8 cellular contexts compared by ENCODE assay signal in the genomic region with DNA sequence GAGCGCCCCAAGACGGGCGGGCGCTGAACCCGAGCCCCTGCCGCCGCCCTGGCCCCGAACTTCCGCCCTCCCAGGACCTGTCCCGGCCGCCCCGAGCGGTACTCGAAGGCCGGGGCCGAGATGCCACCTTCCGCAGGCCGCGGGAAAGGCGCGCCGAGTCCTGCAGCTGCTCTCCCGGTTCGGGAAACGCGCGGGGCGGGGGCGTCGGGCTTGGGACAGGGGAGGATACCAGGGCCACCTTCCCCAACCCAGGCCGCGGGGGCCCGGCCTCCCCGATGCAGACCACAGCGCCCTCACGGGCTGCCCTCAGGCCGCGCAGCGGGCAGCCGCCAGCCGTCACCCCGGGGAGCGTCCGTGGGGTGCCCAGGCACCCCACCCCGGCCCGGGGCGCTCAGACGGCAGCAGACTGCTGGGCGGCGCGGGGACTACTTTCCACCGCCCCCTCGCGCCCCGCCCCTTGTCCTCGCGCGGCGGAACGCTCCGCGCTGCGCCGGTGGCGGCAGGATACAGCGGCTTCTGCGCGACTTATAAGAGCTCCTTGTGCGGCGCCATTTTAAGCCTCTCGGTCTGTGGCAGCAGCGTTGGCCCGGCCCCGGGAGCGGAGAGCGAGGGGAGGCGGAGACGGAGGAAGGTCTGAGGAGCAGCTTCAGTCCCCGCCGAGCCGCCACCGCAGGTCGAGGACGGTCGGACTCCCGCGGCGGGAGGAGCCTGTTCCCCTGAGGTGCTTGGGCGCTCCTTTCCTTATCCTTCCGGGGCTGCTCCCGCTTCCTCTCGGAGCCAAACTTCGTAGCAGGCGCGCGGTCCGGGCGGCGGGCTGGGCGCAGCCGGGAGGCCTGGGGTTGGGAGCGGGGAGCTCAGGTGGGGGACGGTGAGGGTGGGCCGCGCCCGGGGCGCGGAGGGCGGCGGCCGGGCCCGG. TPM values are rescaled to one million over a fixed set of nuclear protein-coding genes. Genes with fewer than 3 reads are reported as not detected.
DNase-seq lines count a peak whose midpoint lies in the region; ATAC-seq and TF ChIP-seq lines count a peak whose summit lies in the region.

A gene (plus strand): TSS at position 556 of the 916 bp plus-strand sequence. CDS start 24,564 bp downstream, outside the sequence.

- peak; percentile 80 for DNase-seq in GM12864 (ENCODE audit: low read depth)
- DNase-seq in NCI-H1092 (lab: John Stamatoyannopoulos, UW) = peak; percentile 81
- DNase-seq in T-cell = peak; percentile 80 to 93 (median 89)
- DNase-seq in adrenal gland = peak; percentile 91 to 97 (median 94)
- DNase-seq in heart right ventricle = peak; percentile 93 to 95
- DNase-seq in posterior vena cava (ENCODE audit: low spot score) = peak; percentile 98
- peak; percentile 96 for DNase-seq in upper lobe of right lung

- ATAC-seq in HG02588 (IDR thresholded peaks at IDR 0.05; ENCODE audit: unreplicated experiment) = peak; percentile 76
- ATAC-seq in T-cell (replicated peaks in 1 of 4) = peak; percentile 81 to 85 (median 84)
- ATAC-seq in heart right ventricle = peak; percentile 87 to 98 (median 93)
- peak; percentile 96 for ATAC-seq in upper lobe of right lung

- H3K36me3 ChIP-seq in adrenal gland (replicated peaks in 1 of 2) (no peaks in the 10 kb centered on the region), heart right ventricle (no peaks in the 10 kb centered on the region), upper lobe of right lung (no peaks in the 10 kb centered on the region)

- H3K27ac ChIP-seq in adrenal gland = peak within 1 kb of the TSS; percentile 88 to 99 (median 96)
- H3K27ac ChIP-seq in heart right ventricle = peak within 1 kb of the TSS; percentile 89 to 99 (median 98)
- peak within 1 kb of the TSS; percentile 97 for H3K27ac ChIP-seq in upper lobe of right lung

- peak; percentile 99 for TF ChIP-seq POLR2A in adrenal gland (IDR thresholded peaks at IDR 0.05)

- peak within 1 kb of the TSS; percentile 86 to 95 (median 95) for H3K4me3 Mint-ChIP-seq in T-cell

- POLR2A ChIA-PET in T-cell (lab: Charles Lee) = interaction anchor here (0.6 to 2.0 kb wide), 11 partner anchors 9 to 804 kb away, joined by 3 to 17 read pairs (median 4); no protein-coding TSS in a partner anchor

- no peaks in the 10 kb centered on the region for H3K9me3 ChIP-seq in adrenal gland (replicated peaks in 1 of 3)
- no peaks in the 10 kb centered on the region for H3K9me3 ChIP-seq in heart right ventricle
- H3K9me3 ChIP-seq in upper lobe of right lung = no peaks in the 10 kb centered on the region

- H3K4me3 ChIP-seq in GM12864 (ENCODE audit: low read depth, low read length) (peak within 1 kb of the TSS; percentile 100), adrenal gland (peak within 1 kb of the TSS; percentile 85 to 99 (median 96)), heart right ventricle (peak within 1 kb of the TSS; percentile 63 to 96 (median 80)), upper lobe of right lung (peak within 1 kb of the TSS; percentile 78)

- H3K27me3 ChIP-seq in adrenal gland (no peaks in the 10 kb centered on the region), heart right ventricle (no peaks in the 10 kb centered on the region), upper lobe of right lung (no peaks in the 10 kb centered on the region)

- intact Hi-C loops in adrenal gland (cut with DNase I) (loop anchor here in 1 of 2 donors (10.0 kb wide), 1 partner anchor 614 kb away; no protein-coding TSS in a partner anchor), heart right ventricle (cut with DNase I) (loop anchor here in 7 of 10 donors (1.0 to 10.0 kb wide), 13 partner anchors 82 to 874 kb away; no protein-coding TSS in a partner anchor), posterior vena cava (cut with DNase I) (no loop called here), upper lobe of right lung (cut with DNase I) (no loop called here)

- peaks cover 35 to 49% (median 39%) of the 10 kb centered on the region in 3 donors for H3K4me1 Mint-ChIP-seq in T-cell

- peak within 1 kb of the TSS; percentile 92 to 94 for H3K27ac Mint-ChIP-seq in T-cell

- H3K36me3 Mint-ChIP-seq in T-cell = no peaks in the 10 kb centered on the region

- 0 to 2% (median 1%) methylated on average over 20 to 112 of the region's 112 CpGs; no CpG with 5 or more reads in 1 of the 4 donors for whole genome bisulfite sequencing in adrenal gland, 4 donors
- WGBS in heart right ventricle, 2 donors = 0% methylated on average over 97 to 112 of the region's 112 CpGs

- H3K9me3 Mint-ChIP-seq in T-cell = no peaks in the 10 kb centered on the region

- H3K27me3 Mint-ChIP-seq in T-cell = no peaks in the 10 kb centered on the region

- TF ChIP-seq CTCF in GM12864 (IDR thresholded peaks at IDR 0.05; ENCODE audit: low read depth, low read length, missing control alignments) (no peak), adrenal gland (IDR thresholded peaks at IDR 0.05) (peak in 2 of 6 experiments; percentile 17 to 23), heart right ventricle (IDR thresholded peaks at IDR 0.05) (peak in 6 of 9 donors; percentile 7 to 43 (median 23)), upper lobe of right lung (IDR thresholded peaks at IDR 0.05) (no peak)

- CTCF ChIA-PET in T-cell (lab: Charles Lee) = interaction anchor here (0.6 to 1.0 kb wide), 4 partner anchors 11 to 890 kb away, joined by 3 to 6 read pairs (median 5); a partner anchor contains a TSS

- H3K4me1 ChIP-seq in adrenal gland (replicated peaks in 1 of 2) (peaks cover 17 to 33% of the 10 kb centered on the region in 2 donors), heart right ventricle (peaks cover 0 to 42% (median 35%) of the 10 kb centered on the region in 9 donors), upper lobe of right lung (peaks cover 33% of the 10 kb centered on the region)

RNA-seq across cellular contexts. Expression of the gene that starts here (rescaled TPM):
- total RNA-seq in T-cell (100 to 1,000 TPM; 147 to 180 (median 173) TPM), adrenal gland (100 to 1,000 TPM; 313 to 868 (median 430) TPM), heart right ventricle (100 to 1,000 TPM; 148 to 218 (median 181) TPM), posterior vena cava (100 to 1,000 TPM; 341 to 411 TPM), upper lobe of right lung (305 TPM)
- polyA plus RNA-seq in adrenal gland (100 to 1,000 TPM in 2 of 3 donors, 10 to 100 TPM in 1; 52.3 to 384 (median 101) TPM), heart right ventricle (100 to 1,000 TPM in 1 of 2 donors, 10 to 100 TPM in 1; 33.2 to 123 TPM)

Comparison
In these comparisons a context has a peak if more than half of its experiments do, and no peak if none do; other contexts are left out.
1. Peak in every context shown above with its lines: DNase-seq, ATAC-seq, H3K4me3 ChIP-seq and H3K27ac ChIP-seq.
2. CTCF ChIP-seq: peak in heart right ventricle (6 of 9); none in GM12864 (single experiment) and upper lobe of right lung (single experiment).
3. intact Hi-C loops: an anchor here in heart right ventricle (1.0 to 10.0 kb wide); none called in posterior vena cava and upper lobe of right lung.